ENCODE assay signal across 27 cellular contexts in genomic region chr22:28398987-28399386, GRCh38.
A peak's percentile ranks its signal among the peaks of the same experiment; 100 is the strongest.
DNase-seq lines count a peak whose midpoint lies in the region; ATAC-seq and TF ChIP-seq lines count a peak whose summit lies in the region.
"Had no signal": no experiment of that assay in that cellular context is flagged by ENCODE, and none has a peak within 500 bp of the region (broad histone marks: within the 10 kb centered on the region; RNA-seq: fewer than 3 reads in every experiment).

No MANE protein-coding gene starts in this region.

- POLR2A ChIA-PET in IMR-90 (lab: Charles Lee; ENCODE audit: unreplicated experiment), result interaction anchor here (0.6 kb wide), 1 partner anchor 100 kb away, joined by 3 read pairs; no protein-coding TSS in a partner anchor
- POLR2A ChIA-PET in HEK293T (lab: Yijun Ruan, JAX), result no interaction called here

- no peak overlapping the region for H2AK5ac ChIP-seq in IMR-90 (ENCODE audit: low read depth, low read length)

- no peak overlapping the region for H3K23ac ChIP-seq in IMR-90 (ENCODE audit: low read depth, low read length)

- no peak overlapping the region for H2AFZ ChIP-seq in IMR-90 (replicated peaks; ENCODE audit: low read length, poor library complexity)

- TF ChIP-seq POLR2A in IMR-90 (IDR thresholded peaks at IDR 0.05; ENCODE audit: low read depth, low read length), result no peak

- no peak overlapping the region for H3K9ac ChIP-seq in IMR-90 (ENCODE audit: low read depth, low read length)

- intact Hi-C loops in IMR-90 (cut with micrococcal nuclease), result loop anchor here (5.0 kb wide), 1 partner anchor 43 kb away; no protein-coding TSS in a partner anchor

- no peak for TF ChIP-seq RAD21 in IMR-90 (IDR thresholded peaks at IDR 0.05; ENCODE audit: low read length)

- no peak overlapping the region for H3K56ac ChIP-seq in IMR-90 (ENCODE audit: extremely low read depth, insufficient read depth, low read length)

- H3K27me3 ChIP-seq in IMR-90 (ENCODE audit: control insufficient read depth, insufficient read depth, low read length), result no peaks in the 10 kb centered on the region
- H3K27me3 ChIP-seq: BE2C, MG63 had no signal

- H3K9me3 Mint-ChIP-seq in mesothelial cell of epicardium, result no peaks in the 10 kb centered on the region
- H3K9me3 Mint-ChIP-seq: CD8-positive, alpha-beta memory T cell had no signal

- peaks cover 38% of the 10 kb centered on the region for H3K4me1 Mint-ChIP-seq in mesothelial cell of epicardium
- H3K4me1 Mint-ChIP-seq: CD8-positive, alpha-beta memory T cell had no signal

- H3K27ac ChIP-seq in IMR-90 (ENCODE audit: insufficient read depth, low read length), result peak overlapping the region; percentile 51; the same call in 1 of the 2 replicates
- H3K27ac ChIP-seq: 22Rv1 had no signal

- no peak overlapping the region for H3K4ac ChIP-seq in IMR-90 (ENCODE audit: low read depth, low read length)

- H2BK5ac ChIP-seq in IMR-90 (ENCODE audit: low read depth, low read length, poor library complexity, severe bottlenecking), result no peak overlapping the region

- WGBS in IMR-90 (ENCODE audit: extremely low coverage in 2 of 2, insufficient read length in 1 of 2), 2 experiments, result no CpG with 5 or more reads among the region's 1 CpG

- H3K18ac ChIP-seq in IMR-90 (ENCODE audit: low read depth, low read length), result peak overlapping the region; percentile 16; the same call in 1 of the 2 replicates

- no peak overlapping the region; the same call in 1 of the 2 replicates for H4K5ac ChIP-seq in IMR-90 (ENCODE audit: low read depth, low read length)

- ATAC-seq in IMR-90 (ENCODE audit: low read depth) (0 out of 2 replicates have a peak, but pooled peaks have one; percentile 7), GM18870 (IDR thresholded peaks at IDR 0.05; ENCODE audit: unreplicated experiment) (no peak)

- H3K9me1 ChIP-seq in IMR-90 (ENCODE audit: insufficient read depth, low read length), result no peaks in the 10 kb centered on the region; the same call in 1 of the 2 replicates

- H3K14ac ChIP-seq in IMR-90 (replicated peaks; ENCODE audit: low read depth, low read length), result no peak overlapping the region

- H3K36me3 Mint-ChIP-seq in mesothelial cell of epicardium, result no peaks in the 10 kb centered on the region
- H3K36me3 Mint-ChIP-seq: CD14-positive monocyte; CD8-positive, alpha-beta memory T cell had no signal

- dilution Hi-C loops in IMR-90 (cut with HindIII; ENCODE audit: low sequenced_read_pairs, unreplicated experiment), result no loop called here

- in situ Hi-C loops in IMR-90 (cut with MboI; ENCODE audit: low sequenced_read_pairs), result no loop called here

- no peaks in the 10 kb centered on the region for H3K27me3 Mint-ChIP-seq in mesothelial cell of epicardium (ENCODE audit: low read depth)

- DNase-seq in DMS 273 (lab: John Stamatoyannopoulos, UW; ENCODE audit: unreplicated experiment) (peak; percentile 10), DMS 273 treated with DMSO at 0.1 percent for 48 hours (lab: John Stamatoyannopoulos, UW) (no peak), IMR-90 (peak; percentile 28), fibroblast of pulmonary artery (ENCODE audit: low read depth) (peak; percentile 56), mesothelial cell of epicardium (ENCODE audit: low spot score in 2 of 2, unreplicated experiment in 2 of 2) (no peak), occipital lobe (lab: John Stamatoyannopoulos, UW) (no peak), HEK293T (ENCODE audit: extremely low spot score) (no peak)
- DNase-seq: ACHN; BE2C; CD8-positive, alpha-beta memory T cell; DMS153; DND-41; H7; KG1; MG63; NCI-H1105 treated with DMSO at 0.1 percent for 48 hours; NCI-H146; NCI-H1930; NCI-H2107; NCI-H446; NCI-H524 treated with DMSO at 0.1 percent for 48 hours; NCI-H774; Right ventricle myocardium superior; RPMI8226 had no signal

- no peak overlapping the region; the same call in 1 of the 2 replicates for H3K4me2 ChIP-seq in IMR-90 (ENCODE audit: low read depth, low read length)

- no peak overlapping the region for H4K8ac ChIP-seq in IMR-90 (ENCODE audit: low read depth in 2 of 2, low read length in 2 of 2)

- peaks cover 7% of the 10 kb centered on the region; the same call in 1 of the 2 replicates for H4K20me1 ChIP-seq in IMR-90 (ENCODE audit: insufficient read depth, low read length)

- H3K27ac Mint-ChIP-seq in mesothelial cell of epicardium, result peak overlapping the region; percentile 33
- H3K27ac Mint-ChIP-seq: CD8-positive, alpha-beta memory T cell had no signal

- no peak overlapping the region for H2BK20ac ChIP-seq in IMR-90 (ENCODE audit: low read depth, low read length)

- peaks cover under 1 to 10% of the 10 kb centered on the region in 2 experiments; a peak in 2 of 4 replicates for H3K79me1 ChIP-seq in IMR-90 (ENCODE audit: low read depth in 1 of 2, low read length in 2 of 2)

- H3K36me3 ChIP-seq in IMR-90 (ENCODE audit: control insufficient read depth, insufficient read depth, low read length), result no peaks in the 10 kb centered on the region
- H3K36me3 ChIP-seq: BE2C, MG63 had no signal

- H3K9me3 ChIP-seq in IMR-90 (ENCODE audit: control insufficient read depth, insufficient read depth, low read length), result no peaks in the 10 kb centered on the region
- H3K9me3 ChIP-seq: BE2C, MG63 had no signal

- CTCF ChIA-PET in IMR-90 (lab: Yijun Ruan, JAX), result interaction anchor here (0.7 kb wide), 1 partner anchor 17 kb away, joined by 4 read pairs; no protein-coding TSS in a partner anchor
- CTCF ChIA-PET in HEK293T (lab: Yijun Ruan, JAX), result no interaction called here

- peaks cover 24% of the 10 kb centered on the region for H3K4me1 ChIP-seq in IMR-90 (ENCODE audit: control insufficient read depth, insufficient read depth, low read length)

- TF ChIP-seq CTCF in IMR-90 (conservative IDR thresholded peaks at IDR 0.05; ENCODE audit: low read depth, low read length), result no peak
- TF ChIP-seq CTCF in fibroblast of pulmonary artery (IDR thresholded peaks at IDR 0.05; ENCODE audit: low read length, missing control alignments), result no peak
- no peak for TF ChIP-seq CTCF in mesothelial cell of epicardium (IDR thresholded peaks at IDR 0.05; ENCODE audit: unreplicated experiment)

- H4K91ac ChIP-seq in IMR-90 (ENCODE audit: insufficient read depth, low read depth, low read length), result no peak overlapping the region

- H3K4me3 ChIP-seq in IMR-90 (ENCODE audit: insufficient read depth, low read depth, low read length) (no peak overlapping the region), fibroblast of pulmonary artery (replicated peaks; ENCODE audit: low read depth, low read length) (no peak overlapping the region)
- H3K4me3 ChIP-seq: MG63 had no signal

- no peak overlapping the region for H2BK120ac ChIP-seq in IMR-90 (ENCODE audit: low read depth, low read length)

- H3K4me3 Mint-ChIP-seq in mesothelial cell of epicardium, result no peak overlapping the region
- H3K4me3 Mint-ChIP-seq: CD14-positive monocyte; CD8-positive, alpha-beta memory T cell had no signal

- no peak overlapping the region for H2BK15ac ChIP-seq in IMR-90 (ENCODE audit: low read depth, low read length)

- no peak overlapping the region for H2AK9ac ChIP-seq in IMR-90 (replicated peaks; ENCODE audit: low read depth, low read length, poor library complexity)

- BruUV-seq in IMR-90 (replicated peaks; lab: Mats Ljungman, UMichigan), result no TSS peak

TF ChIP-seq in IMR-90, 13 proteins besides CTCF, POLR2A, EP300 and RAD21:
- no peak for TF ChIP-seq MAFK (IDR thresholded peaks at IDR 0.05; ENCODE audit: low read depth, low read length)
- TF ChIP-seq CEBPB (IDR thresholded peaks at IDR 0.05; ENCODE audit: low read depth, low read length), result no peak
- TF ChIP-seq FOS (IDR thresholded peaks at IDR 0.05; ENCODE audit: low read depth, low read length), result no peak
- TF ChIP-seq MAZ (IDR thresholded peaks at IDR 0.05; ENCODE audit: borderline replicate concordance, low read depth, low read length), result no peak
- TF ChIP-seq RCOR1 (IDR thresholded peaks at IDR 0.05; ENCODE audit: insufficient replicate concordance, low read length), result no peak
- no peak for TF ChIP-seq SMC3 (IDR thresholded peaks at IDR 0.05; ENCODE audit: low read depth, low read length)
- no peak for TF ChIP-seq NFE2L2 (IDR thresholded peaks at IDR 0.05; ENCODE audit: low read depth, low read length)
- TF ChIP-seq RFX5 (IDR thresholded peaks at IDR 0.05; ENCODE audit: low read depth, low read length), result no peak
- no peak for TF ChIP-seq BHLHE40 (IDR thresholded peaks at IDR 0.05; ENCODE audit: low read depth, low read length)

TF ChIP-seq in HEK293T, 16 proteins besides CTCF, POLR2A, EP300 and RAD21:
- TF ChIP-seq TARDBP (IDR thresholded peaks at IDR 0.05) (no peak), LEF1 (IDR thresholded peaks at IDR 0.05; ENCODE audit: borderline replicate concordance) (no peak), FOXK2 (IDR thresholded peaks at IDR 0.05) (no peak), SP1 (IDR thresholded peaks at IDR 0.05) (no peak), ZNF384 (IDR thresholded peaks at IDR 0.05) (no peak), NFRKB (IDR thresholded peaks at IDR 0.05) (no peak), BHLHE40 (IDR thresholded peaks at IDR 0.05; ENCODE audit: borderline replicate concordance) (no peak), ARNT (IDR thresholded peaks at IDR 0.05) (no peak), CTBP1 (IDR thresholded peaks at IDR 0.05; ENCODE audit: borderline replicate concordance) (no peak), ELF4 (IDR thresholded peaks at IDR 0.05) (no peak), SUZ12 (IDR thresholded peaks at IDR 0.05) (no peak), FOXA1 (IDR thresholded peaks at IDR 0.05) (no peak), FOXM1 (IDR thresholded peaks at IDR 0.05; ENCODE audit: borderline replicate concordance) (no peak), L3MBTL2 (conservative IDR thresholded peaks at IDR 0.05) (no peak), HDGF (IDR thresholded peaks at IDR 0.05; ENCODE audit: borderline replicate concordance) (no peak)
- TF ChIP-seq, protein P1, sequence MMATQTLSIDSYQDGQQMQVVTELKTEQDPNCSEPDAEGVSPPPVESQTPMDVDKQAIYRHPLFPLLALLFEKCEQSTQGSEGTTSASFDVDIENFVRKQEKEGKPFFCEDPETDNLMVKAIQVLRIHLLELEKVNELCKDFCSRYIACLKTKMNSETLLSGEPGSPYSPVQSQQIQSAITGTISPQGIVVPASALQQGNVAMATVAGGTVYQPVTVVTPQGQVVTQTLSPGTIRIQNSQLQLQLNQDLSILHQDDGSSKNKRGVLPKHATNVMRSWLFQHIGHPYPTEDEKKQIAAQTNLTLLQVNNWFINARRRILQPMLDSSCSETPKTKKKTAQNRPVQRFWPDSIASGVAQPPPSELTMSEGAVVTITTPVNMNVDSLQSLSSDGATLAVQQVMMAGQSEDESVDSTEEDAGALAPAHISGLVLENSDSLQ (IDR thresholded peaks at IDR 0.05), result no peak
TF ChIP-seq in HEK293T: peak in this region for 0.

Comparison
In these comparisons a context has a peak if more than half of its experiments do, and no peak if none do; other contexts are left out.
1. DNase-seq: peak in DMS 273 (single experiment), IMR-90 (single experiment) and fibroblast of pulmonary artery (single experiment); none in DMS 273 treated with DMSO at 0.1 percent for 48 hours (single experiment), mesothelial cell of epicardium (0 of 2), occipital lobe (single experiment) and HEK293T (single experiment).